Comparison of ENCODE assay signal across 1 cellular context in genomic region chr12:79547044-79547734, GRCh38.
TF ChIP-seq lines count a peak whose summit lies in the region.

No MANE protein-coding gene starts in this region.

TF ChIP-seq in HepG2, 621 proteins besides CTCF, POLR2A, EP300 and RAD21 (continued from another document and continues in another):
- TF ChIP-seq ZBTB26 (CRISPR knock-in tag; IDR thresholded peaks at IDR 0.05; ENCODE audit: borderline replicate concordance) (no peak), ZKSCAN8 (CRISPR knock-in tag; IDR thresholded peaks at IDR 0.05; ENCODE audit: borderline replicate concordance) (no peak), KAT2B (IDR thresholded peaks at IDR 0.05; ENCODE audit: borderline replicate concordance, low read depth, low read length) (no peak), HHEX (CRISPR knock-in tag; IDR thresholded peaks at IDR 0.05) (no peak), ZFP90 (CRISPR knock-in tag; IDR thresholded peaks at IDR 0.05; ENCODE audit: borderline replicate concordance) (no peak), PRMT3 (CRISPR knock-in tag; IDR thresholded peaks at IDR 0.05; ENCODE audit: borderline replicate concordance, low read depth) (no peak), ZBTB8A (CRISPR knock-in tag; IDR thresholded peaks at IDR 0.05; ENCODE audit: borderline replicate concordance, low read depth) (no peak), KDM5A (IDR thresholded peaks at IDR 0.05; ENCODE audit: borderline replicate concordance, low read length) (no peak), SCMH1 (CRISPR knock-in tag; IDR thresholded peaks at IDR 0.05; ENCODE audit: borderline replicate concordance) (no peak), NFIC (IDR thresholded peaks at IDR 0.05; ENCODE audit: low read length) (peak; percentile 53; the same call in 1 of the 2 replicates), HES4 (CRISPR knock-in tag; IDR thresholded peaks at IDR 0.05; ENCODE audit: borderline replicate concordance) (no peak), BRCA1 (CRISPR knock-in tag; IDR thresholded peaks at IDR 0.05) (no peak), ZNF784 (CRISPR knock-in tag; IDR thresholded peaks at IDR 0.05; ENCODE audit: borderline replicate concordance) (no peak; the same call in 1 of the 2 replicates), ZNF274 (CRISPR knock-in tag; IDR thresholded peaks at IDR 0.05) (no peak), XBP1 (CRISPR knock-in tag; IDR thresholded peaks at IDR 0.05) (no peak), ZBTB7B (CRISPR knock-in tag; IDR thresholded peaks at IDR 0.05) (peak; percentile 28; the same call in 1 of the 2 replicates), JUN (CRISPR knock-in tag; IDR thresholded peaks at IDR 0.05) (peak; percentile 96), ZNF333 (CRISPR knock-in tag; IDR thresholded peaks at IDR 0.05; ENCODE audit: borderline replicate concordance) (no peak), SOX5 (CRISPR knock-in tag; IDR thresholded peaks at IDR 0.05; ENCODE audit: borderline replicate concordance) (peak; percentile 93), ATRX (CRISPR knock-in tag; IDR thresholded peaks at IDR 0.05; ENCODE audit: borderline replicate concordance) (no peak), ZNF207 (IDR thresholded peaks at IDR 0.05; ENCODE audit: borderline replicate concordance) (no peak), FOXP1 (IDR thresholded peaks at IDR 0.05) (no peak), FOXP1 (CRISPR knock-in tag; IDR thresholded peaks at IDR 0.05) (peak; percentile 43; the same call in 1 of the 2 replicates), POLR2AphosphoS2 (IDR thresholded peaks at IDR 0.05; ENCODE audit: low read depth, low read length) (no peak), REST (IDR thresholded peaks at IDR 0.05; ENCODE audit: borderline replicate concordance in 1 of 2, low read depth in 1 of 2, low read length in 2 of 2) (0 out of 4 replicates have a peak, but pooled peaks of 1 of the 2 experiments have one; percentile 8), MIXL1 (CRISPR knock-in tag; IDR thresholded peaks at IDR 0.05) (no peak), ETV6 (CRISPR knock-in tag; conservative IDR thresholded peaks at IDR 0.05) (no peak), ZNF441 (CRISPR knock-in tag; IDR thresholded peaks at IDR 0.05; ENCODE audit: borderline replicate concordance) (0 out of 2 replicates have a peak, but pooled peaks have one; percentile 9), POGK (CRISPR knock-in tag; conservative IDR thresholded peaks at IDR 0.05) (0 out of 2 replicates have a peak, but pooled peaks have one; percentile 3)
- TF ChIP-seq, protein P1, sequence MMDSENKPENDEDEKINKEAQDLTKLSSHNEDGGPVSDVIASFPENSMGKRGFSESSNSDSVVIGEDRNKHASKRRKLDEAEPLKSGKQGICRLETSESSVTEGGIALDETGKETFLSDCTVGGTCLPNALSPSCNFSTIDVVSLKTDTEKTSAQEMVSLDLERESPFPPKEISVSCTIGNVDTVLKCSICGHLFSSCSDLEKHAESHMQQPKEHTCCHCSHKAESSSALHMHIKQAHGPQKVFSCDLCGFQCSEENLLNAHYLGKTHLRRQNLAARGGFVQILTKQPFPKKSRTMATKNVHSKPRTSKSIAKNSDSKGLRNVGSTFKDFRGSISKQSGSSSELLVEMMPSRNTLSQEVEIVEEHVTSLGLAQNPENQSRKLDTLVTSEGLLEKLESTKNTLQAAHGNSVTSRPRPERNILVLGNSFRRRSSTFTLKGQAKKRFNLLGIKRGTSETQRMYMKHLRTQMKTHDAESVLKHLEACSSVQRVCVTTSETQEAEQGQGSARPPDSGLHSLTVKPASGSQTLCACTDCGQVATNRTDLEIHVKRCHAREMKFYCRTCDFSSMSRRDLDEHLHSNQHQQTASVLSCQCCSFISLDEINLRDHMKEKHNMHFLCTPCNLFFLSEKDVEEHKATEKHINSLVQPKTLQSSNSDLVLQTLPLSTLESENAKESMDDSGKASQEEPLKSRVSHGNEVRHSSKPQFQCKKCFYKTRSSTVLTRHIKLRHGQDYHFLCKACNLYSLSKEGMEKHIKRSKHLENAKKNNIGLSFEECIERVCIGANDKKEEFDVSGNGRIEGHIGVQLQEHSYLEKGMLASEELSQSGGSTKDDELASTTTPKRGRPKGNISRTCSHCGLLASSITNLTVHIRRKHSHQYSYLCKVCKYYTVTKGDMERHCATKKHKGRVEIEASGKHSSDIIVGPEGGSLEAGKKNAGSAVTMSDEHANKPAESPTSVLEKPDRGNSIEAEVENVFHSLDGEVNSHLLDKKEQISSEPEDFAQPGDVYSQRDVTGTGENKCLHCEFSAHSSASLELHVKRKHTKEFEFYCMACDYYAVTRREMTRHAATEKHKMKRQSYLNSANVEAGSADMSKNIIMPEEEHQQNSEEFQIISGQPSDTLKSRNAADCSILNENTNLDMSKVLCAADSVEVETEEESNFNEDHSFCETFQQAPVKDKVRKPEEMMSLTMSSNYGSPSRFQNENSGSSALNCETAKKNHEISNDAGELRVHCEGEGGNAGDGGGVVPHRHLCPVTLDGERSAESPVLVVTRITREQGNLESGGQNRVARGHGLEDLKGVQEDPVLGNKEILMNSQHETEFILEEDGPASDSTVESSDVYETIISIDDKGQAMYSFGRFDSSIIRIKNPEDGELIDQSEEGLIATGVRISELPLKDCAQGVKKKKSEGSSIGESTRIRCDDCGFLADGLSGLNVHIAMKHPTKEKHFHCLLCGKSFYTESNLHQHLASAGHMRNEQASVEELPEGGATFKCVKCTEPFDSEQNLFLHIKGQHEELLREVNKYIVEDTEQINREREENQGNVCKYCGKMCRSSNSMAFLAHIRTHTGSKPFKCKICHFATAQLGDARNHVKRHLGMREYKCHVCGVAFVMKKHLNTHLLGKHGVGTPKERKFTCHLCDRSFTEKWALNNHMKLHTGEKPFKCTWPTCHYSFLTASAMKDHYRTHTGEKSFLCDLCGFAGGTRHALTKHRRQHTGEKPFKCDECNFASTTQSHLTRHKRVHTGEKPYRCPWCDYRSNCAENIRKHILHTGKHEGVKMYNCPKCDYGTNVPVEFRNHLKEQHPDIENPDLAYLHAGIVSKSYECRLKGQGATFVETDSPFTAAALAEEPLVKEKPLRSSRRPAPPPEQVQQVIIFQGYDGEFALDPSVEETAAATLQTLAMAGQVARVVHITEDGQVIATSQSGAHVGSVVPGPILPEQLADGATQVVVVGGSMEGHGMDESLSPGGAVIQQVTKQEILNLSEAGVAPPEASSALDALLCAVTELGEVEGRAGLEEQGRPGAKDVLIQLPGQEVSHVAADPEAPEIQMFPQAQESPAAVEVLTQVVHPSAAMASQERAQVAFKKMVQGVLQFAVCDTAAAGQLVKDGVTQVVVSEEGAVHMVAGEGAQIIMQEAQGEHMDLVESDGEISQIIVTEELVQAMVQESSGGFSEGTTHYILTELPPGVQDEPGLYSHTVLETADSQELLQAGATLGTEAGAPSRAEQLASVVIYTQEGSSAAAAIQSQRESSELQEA (CRISPR knock-in tag; IDR thresholded peaks at IDR 0.05; ENCODE audit: not compliant biosample characterization): no peak
- TF ChIP-seq, protein P2, sequence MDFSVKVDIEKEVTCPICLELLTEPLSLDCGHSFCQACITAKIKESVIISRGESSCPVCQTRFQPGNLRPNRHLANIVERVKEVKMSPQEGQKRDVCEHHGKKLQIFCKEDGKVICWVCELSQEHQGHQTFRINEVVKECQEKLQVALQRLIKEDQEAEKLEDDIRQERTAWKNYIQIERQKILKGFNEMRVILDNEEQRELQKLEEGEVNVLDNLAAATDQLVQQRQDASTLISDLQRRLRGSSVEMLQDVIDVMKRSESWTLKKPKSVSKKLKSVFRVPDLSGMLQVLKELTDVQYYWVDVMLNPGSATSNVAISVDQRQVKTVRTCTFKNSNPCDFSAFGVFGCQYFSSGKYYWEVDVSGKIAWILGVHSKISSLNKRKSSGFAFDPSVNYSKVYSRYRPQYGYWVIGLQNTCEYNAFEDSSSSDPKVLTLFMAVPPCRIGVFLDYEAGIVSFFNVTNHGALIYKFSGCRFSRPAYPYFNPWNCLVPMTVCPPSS (IDR thresholded peaks at IDR 0.05): no peak
- TF ChIP-seq, protein P3, sequence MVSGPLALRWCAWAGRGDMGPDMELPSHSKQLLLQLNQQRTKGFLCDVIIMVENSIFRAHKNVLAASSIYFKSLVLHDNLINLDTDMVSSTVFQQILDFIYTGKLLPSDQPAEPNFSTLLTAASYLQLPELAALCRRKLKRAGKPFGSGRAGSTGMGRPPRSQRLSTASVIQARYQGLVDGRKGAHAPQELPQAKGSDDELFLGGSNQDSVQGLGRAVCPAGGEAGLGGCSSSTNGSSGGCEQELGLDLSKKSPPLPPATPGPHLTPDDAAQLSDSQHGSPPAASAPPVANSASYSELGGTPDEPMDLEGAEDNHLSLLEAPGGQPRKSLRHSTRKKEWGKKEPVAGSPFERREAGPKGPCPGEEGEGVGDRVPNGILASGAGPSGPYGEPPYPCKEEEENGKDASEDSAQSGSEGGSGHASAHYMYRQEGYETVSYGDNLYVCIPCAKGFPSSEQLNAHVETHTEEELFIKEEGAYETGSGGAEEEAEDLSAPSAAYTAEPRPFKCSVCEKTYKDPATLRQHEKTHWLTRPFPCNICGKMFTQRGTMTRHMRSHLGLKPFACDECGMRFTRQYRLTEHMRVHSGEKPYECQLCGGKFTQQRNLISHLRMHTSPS (CRISPR knock-in tag; IDR thresholded peaks at IDR 0.05; ENCODE audit: low read depth): peak; percentile 27; the same call in 1 of the 2 replicates
- TF ChIP-seq, protein P4, sequence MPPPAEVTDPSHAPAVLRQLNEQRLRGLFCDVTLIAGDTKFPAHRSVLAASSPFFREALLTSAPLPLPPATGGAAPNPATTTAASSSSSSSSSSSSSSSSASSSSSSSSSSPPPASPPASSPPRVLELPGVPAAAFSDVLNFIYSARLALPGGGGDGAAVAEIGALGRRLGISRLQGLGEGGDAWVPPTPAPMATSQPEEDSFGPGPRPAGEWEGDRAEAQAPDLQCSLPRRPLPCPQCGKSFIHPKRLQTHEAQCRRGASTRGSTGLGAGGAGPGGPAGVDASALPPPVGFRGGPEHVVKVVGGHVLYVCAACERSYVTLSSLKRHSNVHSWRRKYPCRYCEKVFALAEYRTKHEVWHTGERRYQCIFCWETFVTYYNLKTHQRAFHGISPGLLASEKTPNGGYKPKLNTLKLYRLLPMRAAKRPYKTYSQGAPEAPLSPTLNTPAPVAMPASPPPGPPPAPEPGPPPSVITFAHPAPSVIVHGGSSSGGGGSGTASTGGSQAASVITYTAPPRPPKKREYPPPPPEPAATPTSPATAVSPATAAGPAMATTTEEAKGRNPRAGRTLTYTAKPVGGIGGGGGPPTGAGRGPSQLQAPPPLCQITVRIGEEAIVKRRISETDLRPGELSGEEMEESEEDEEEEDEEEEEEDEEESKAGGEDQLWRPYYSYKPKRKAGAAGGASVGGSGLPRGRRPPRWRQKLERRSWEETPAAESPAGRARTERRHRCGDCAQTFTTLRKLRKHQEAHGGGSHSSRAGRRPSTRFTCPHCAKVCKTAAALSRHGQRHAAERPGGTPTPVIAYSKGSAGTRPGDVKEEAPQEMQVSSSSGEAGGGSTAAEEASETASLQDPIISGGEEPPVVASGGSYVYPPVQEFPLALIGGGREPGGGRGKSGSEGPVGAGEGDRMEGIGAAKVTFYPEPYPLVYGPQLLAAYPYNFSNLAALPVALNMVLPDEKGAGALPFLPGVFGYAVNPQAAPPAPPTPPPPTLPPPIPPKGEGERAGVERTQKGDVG (CRISPR knock-in tag; IDR thresholded peaks at IDR 0.05; ENCODE audit: borderline replicate concordance): no peak
